Comparison of ENCODE assay signal across 16 cellular contexts in genomic region chr1:3548156-3548893, GRCh38.
DNase-seq lines count a peak whose midpoint lies in the region; ATAC-seq, FAIRE-seq and TF ChIP-seq lines count a peak whose summit lies in the region.
"Had no signal": no experiment of that assay in that cellular context is flagged by ENCODE, and none has a peak within 500 bp of the region (broad histone marks: within the 10 kb centered on the region; RNA-seq: fewer than 3 reads in every experiment).

No MANE protein-coding gene starts in this region.

- peak overlapping the region; percentile 25; the same call in 1 of the 2 replicates for H4K5ac ChIP-seq in IMR-90 (ENCODE audit: low read depth, low read length)

- peak overlapping the region; percentile 20; the same call in 1 of the 2 replicates for H3K18ac ChIP-seq in IMR-90 (ENCODE audit: low read depth, low read length)

- H3K56ac ChIP-seq in IMR-90 (ENCODE audit: extremely low read depth, insufficient read depth, low read length): peak overlapping the region; percentile 30; the same call in 1 of the 2 replicates

- CTCF ChIA-PET in IMR-90 (lab: Yijun Ruan, JAX): interaction anchor here (1.8 kb wide), 1 partner anchor 71 kb away, joined by 4 read pairs; no protein-coding TSS in a partner anchor
- CTCF ChIA-PET in HepG2 (lab: Yijun Ruan, JAX; ENCODE audit: low intra/inter-chr PET ratio, low total read pairs): no interaction called here
- CTCF ChIA-PET in CD4-positive, alpha-beta memory T cell (lab: Charles Lee; ENCODE audit: partially characterized antibody): no interaction called here

- H3K4me3 ChIP-seq in IMR-90 (ENCODE audit: insufficient read depth, low read depth, low read length): no peak overlapping the region
- no peak overlapping the region for H3K4me3 ChIP-seq in HepG2 (replicated peaks in 1 of 3; ENCODE audit: insufficient read depth in 1 of 3, low read depth in 2 of 3, low read length in 3 of 3)
- H3K4me3 ChIP-seq in CD4-positive, alpha-beta memory T cell (ENCODE audit: low read length in 2 of 2): no peak overlapping the region
- no peak overlapping the region for H3K4me3 ChIP-seq in stomach
- H3K4me3 ChIP-seq: adrenal gland had no signal

- TF ChIP-seq POLR2A in IMR-90 (IDR thresholded peaks at IDR 0.05; ENCODE audit: low read depth, low read length): no peak
- no peak for TF ChIP-seq POLR2A in HepG2 (IDR thresholded peaks at IDR 0.05; ENCODE audit: insufficient read depth in 1 of 2, low read depth in 2 of 2, low read length in 2 of 2)
- TF ChIP-seq POLR2A in stomach (IDR thresholded peaks at IDR 0.05): no peak

- H3K4me1 Mint-ChIP-seq in chondrocyte (ENCODE audit: low read depth): peaks cover 65% of the 10 kb centered on the region
- H3K4me1 Mint-ChIP-seq in CD4-positive, alpha-beta memory T cell: no peaks in the 10 kb centered on the region

- no peak overlapping the region for H3K14ac ChIP-seq in IMR-90 (replicated peaks; ENCODE audit: low read depth, low read length)

- H3K79me1 ChIP-seq in IMR-90 (ENCODE audit: low read depth in 1 of 2, low read length in 2 of 2): no peaks in the 10 kb centered on the region

- no peak for TF ChIP-seq RAD21 in IMR-90 (IDR thresholded peaks at IDR 0.05; ENCODE audit: low read length)
- no peak for TF ChIP-seq RAD21 in HepG2 (CRISPR knock-in tag; IDR thresholded peaks at IDR 0.05)

- peak overlapping the region; percentile 62; the same call in 1 of the 2 replicates for H2BK20ac ChIP-seq in IMR-90 (ENCODE audit: low read depth, low read length)

- H3K36me3 ChIP-seq in IMR-90 (ENCODE audit: control insufficient read depth, insufficient read depth, low read length): no peaks in the 10 kb centered on the region
- no peaks in the 10 kb centered on the region for H3K36me3 ChIP-seq in HepG2 (replicated peaks in 1 of 2; ENCODE audit: control insufficient read depth in 1 of 2, insufficient read depth in 2 of 2, low read length in 2 of 2)
- no peaks in the 10 kb centered on the region for H3K36me3 ChIP-seq in CD4-positive, alpha-beta memory T cell (ENCODE audit: insufficient read depth, low read length)
- no peaks in the 10 kb centered on the region for H3K36me3 ChIP-seq in stomach
- H3K36me3 ChIP-seq: adrenal gland had no signal

- H3K9me3 Mint-ChIP-seq in chondrocyte (ENCODE audit: low read depth): no peaks in the 10 kb centered on the region
- no peaks in the 10 kb centered on the region for H3K9me3 Mint-ChIP-seq in CD4-positive, alpha-beta memory T cell

- H4K20me1 ChIP-seq in IMR-90 (ENCODE audit: insufficient read depth, low read length): no peaks in the 10 kb centered on the region
- 0 out of 2 replicates have a peak, but pooled peaks cover 5% of the 10 kb centered on the region for H4K20me1 ChIP-seq in HepG2 (ENCODE audit: insufficient read depth, low read length)

- peak overlapping the region; percentile 94 for H3K27ac Mint-ChIP-seq in chondrocyte (ENCODE audit: unreplicated experiment)
- no peak overlapping the region for H3K27ac Mint-ChIP-seq in CD4-positive, alpha-beta memory T cell

- no peak for TF ChIP-seq EP300 in HepG2 (IDR thresholded peaks at IDR 0.05; ENCODE audit: low read depth in 2 of 2, low read length in 2 of 2)
- TF ChIP-seq EP300 in HepG2 (CRISPR knock-in tag; IDR thresholded peaks at IDR 0.05; ENCODE audit: borderline replicate concordance): no peak
- no peak for TF ChIP-seq EP300 in stomach (IDR thresholded peaks at IDR 0.05)

- peak overlapping the region; percentile 79 for H2AFZ ChIP-seq in IMR-90 (replicated peaks; ENCODE audit: low read length, poor library complexity)
- no peak overlapping the region for H2AFZ ChIP-seq in HepG2 (ENCODE audit: low read length)

- peak overlapping the region; percentile 86 for H3K4ac ChIP-seq in IMR-90 (ENCODE audit: low read depth, low read length)

- no peaks in the 10 kb centered on the region for H3K79me2 ChIP-seq in HepG2 (ENCODE audit: insufficient read depth, low read length)

- H2AK5ac ChIP-seq in IMR-90 (ENCODE audit: low read depth, low read length): peak overlapping the region; percentile 70

- peak overlapping the region; percentile 87 for H2AK9ac ChIP-seq in IMR-90 (replicated peaks; ENCODE audit: low read depth, low read length, poor library complexity)

- no peak overlapping the region for H3K27ac ChIP-seq in IMR-90 (ENCODE audit: insufficient read depth, low read length)
- H3K27ac ChIP-seq in HepG2 (ENCODE audit: extremely low read length, insufficient read depth, low read length): no peak overlapping the region
- no peak overlapping the region for H3K27ac ChIP-seq in CD4-positive, alpha-beta memory T cell (ENCODE audit: low read depth, low read length)
- no peak overlapping the region for H3K27ac ChIP-seq in stomach

- H3K4me3 Mint-ChIP-seq in chondrocyte (ENCODE audit: unreplicated experiment): peak overlapping the region; percentile 28
- H3K4me3 Mint-ChIP-seq in CD4-positive, alpha-beta memory T cell: no peak overlapping the region

- no peaks in the 10 kb centered on the region for H3K9me3 ChIP-seq in IMR-90 (ENCODE audit: control insufficient read depth, insufficient read depth, low read length)
- H3K9me3 ChIP-seq in HepG2 (ENCODE audit: low read length): no peaks in the 10 kb centered on the region
- H3K9me3 ChIP-seq in CD4-positive, alpha-beta memory T cell (ENCODE audit: control insufficient read depth in 1 of 2, low read length in 2 of 2): no peaks in the 10 kb centered on the region
- H3K9me3 ChIP-seq in stomach: no peaks in the 10 kb centered on the region
- H3K9me3 ChIP-seq: adrenal gland had no signal

- peak overlapping the region; percentile 72 to 94; a peak in 3 of 4 replicates for H4K8ac ChIP-seq in IMR-90 (ENCODE audit: low read depth in 2 of 2, low read length in 2 of 2)

- 17% methylated on average over 13 of the region's 24 CpGs; no CpG with 5 or more reads in 1 of the 2 experiments for WGBS in IMR-90 (ENCODE audit: extremely low coverage in 2 of 2, insufficient read length in 1 of 2), 2 experiments
- WGBS in HepG2 (ENCODE audit: low lambda C conversion rate): no CpG with 5 or more reads among the region's 24 CpGs
- WGBS in stomach, 5 donors: 67 to 82% (median 76%) methylated on average over 7 to 24 of the region's 24 CpGs

- in situ Hi-C loops in IMR-90 (cut with MboI; ENCODE audit: low sequenced_read_pairs) (no loop called here), HepG2 (cut with HindIII; ENCODE audit: extremely low pct_ligation_motif_present, low pct_unique_long_range_greater_than_20kb) (no loop called here)

- no TSS peak for BruUV-seq in IMR-90 (replicated peaks; lab: Mats Ljungman, UMichigan)
- no TSS peak for BruUV-seq in HepG2 (replicated peaks; lab: Mats Ljungman, UMichigan)

- H3K27me3 ChIP-seq in IMR-90 (ENCODE audit: control insufficient read depth, insufficient read depth, low read length) (no peaks in the 10 kb centered on the region), HepG2 (ENCODE audit: control insufficient read depth in 1 of 2, insufficient read depth in 2 of 2, low read length in 2 of 2) (peaks cover 9 to 52% of the 10 kb centered on the region in 2 experiments; a peak in 4 of 5 replicates), stomach (peaks cover 0 to 26% (median 0%) of the 10 kb centered on the region in 3 donors)
- H3K27me3 ChIP-seq in CD4-positive, alpha-beta memory T cell (ENCODE audit: insufficient read depth, low read length): no peaks in the 10 kb centered on the region
- H3K27me3 ChIP-seq: adrenal gland had no signal

- ATAC-seq in IMR-90 (ENCODE audit: low read depth) (peak; percentile 69), HepG2 (no peak)

- 0 out of 2 replicates have a peak overlapping the region, but pooled peaks have one; percentile 5 for H3K9ac ChIP-seq in IMR-90 (ENCODE audit: low read depth, low read length)
- H3K9ac ChIP-seq in HepG2 (ENCODE audit: insufficient read depth, low read depth, low read length): no peak overlapping the region

- intact Hi-C loops in IMR-90 (cut with micrococcal nuclease) (no loop called here), HepG2 (cut with micrococcal nuclease; ENCODE audit: unreplicated experiment) (no loop called here), stomach (cut with DNase I; ENCODE audit: low total_unique reads) (no loop called here)
- intact Hi-C loops in CD4-positive, alpha-beta memory T cell (cut with micrococcal nuclease): no loop called here

- POLR2A ChIA-PET in IMR-90 (lab: Charles Lee; ENCODE audit: unreplicated experiment) (no interaction called here), HepG2 (lab: Yijun Ruan, JAX) (no interaction called here)
- POLR2A ChIA-PET in CD4-positive, alpha-beta memory T cell (lab: Charles Lee; ENCODE audit: partially characterized antibody): no interaction called here

- H3K27me3 Mint-ChIP-seq in chondrocyte (ENCODE audit: low read depth): no peaks in the 10 kb centered on the region
- H3K27me3 Mint-ChIP-seq in CD4-positive, alpha-beta memory T cell: no peaks in the 10 kb centered on the region

- no peak overlapping the region for H2BK5ac ChIP-seq in IMR-90 (ENCODE audit: low read depth, low read length, poor library complexity, severe bottlenecking)

- H3K4me1 ChIP-seq in IMR-90 (ENCODE audit: control insufficient read depth, insufficient read depth, low read length) (peaks cover 32% of the 10 kb centered on the region), HepG2 (ENCODE audit: insufficient read depth, low read length) (no peaks in the 10 kb centered on the region), stomach (peaks cover 0 to 43% (median 21%) of the 10 kb centered on the region in 4 donors)
- no peaks in the 10 kb centered on the region for H3K4me1 ChIP-seq in CD4-positive, alpha-beta memory T cell (ENCODE audit: insufficient read depth, low read length)
- H3K4me1 ChIP-seq: adrenal gland had no signal

- H2BK120ac ChIP-seq in IMR-90 (ENCODE audit: low read depth, low read length): peak overlapping the region; percentile 90

- dilution Hi-C loops in IMR-90 (cut with HindIII; ENCODE audit: low sequenced_read_pairs, unreplicated experiment): no loop called here

- FAIRE-seq in HepG2 (lab: Jason Lieb, UNC): no peak

- TF ChIP-seq CTCF in IMR-90 (conservative IDR thresholded peaks at IDR 0.05; ENCODE audit: low read depth, low read length) (no peak), chondrocyte (IDR thresholded peaks at IDR 0.05) (no peak), HepG2 (CRISPR knock-in tag; IDR thresholded peaks at IDR 0.05) (no peak), stomach (IDR thresholded peaks at IDR 0.05) (no peak)

- DNase-seq in AG08396 (ENCODE audit: low spot score): peak; percentile 92
- DNase-seq in IMR-90: peak; percentile 69
- no peak for DNase-seq in chondrocyte (ENCODE audit: low spot score)
- DNase-seq in HepG2 (ENCODE audit: low spot score): no peak
- DNase-seq in KG1 (lab: John Stamatoyannopoulos, UW): no peak
- DNase-seq in CD4-positive, alpha-beta memory T cell: no peak
- DNase-seq in stomach: no peak
- DNase-seq in NK-92 treated with Interleukin-12 subunit alpha and Interleukin-12 subunit beta, amount 100 ng/mL, for 24 hours (lab: John Stamatoyannopoulos, UW): no peak
- DNase-seq: activated CD8-positive, alpha-beta memory T cell treated with anti-CD3 and anti-CD28 coated beads, Interleukin-2, amount 50 U/mL, for 48 hours; AML-193; midbrain; NCI-H1092 treated with DMSO at 0.1 percent for 48 hours; NCI-H510A; SHP77; stimulated activated CD4-positive, alpha-beta T cell treated with anti-CD3 and anti-CD28 coated beads, Interleukin-2, amount 100 ng/mL, for 24 hours had no signal

- no peaks in the 10 kb centered on the region for H3K9me1 ChIP-seq in IMR-90 (ENCODE audit: insufficient read depth, low read length)

- peak overlapping the region; percentile 71; the same call in 1 of the 3 replicates for H2BK15ac ChIP-seq in IMR-90 (ENCODE audit: low read depth, low read length)

- H3K4me2 ChIP-seq in IMR-90 (ENCODE audit: low read depth, low read length): no peak overlapping the region
- no peak overlapping the region for H3K4me2 ChIP-seq in HepG2 (ENCODE audit: low read depth, low read length)

- 0 out of 2 replicates have a peak overlapping the region, but pooled peaks have one; percentile 27 for H3K23ac ChIP-seq in IMR-90 (ENCODE audit: low read depth, low read length)

- peak overlapping the region; percentile 84 for H4K91ac ChIP-seq in IMR-90 (ENCODE audit: insufficient read depth, low read depth, low read length)

- H3K36me3 Mint-ChIP-seq in chondrocyte (ENCODE audit: low read depth): no peaks in the 10 kb centered on the region
- H3K36me3 Mint-ChIP-seq in CD4-positive, alpha-beta memory T cell: no peaks in the 10 kb centered on the region

Comparison
In these comparisons a context has a peak if more than half of its experiments do, and no peak if none do; other contexts are left out.
1. DNase-seq: peak in AG08396 (single experiment) and IMR-90 (single experiment); none in chondrocyte (single experiment), HepG2 (single experiment), KG1 (single experiment), CD4-positive, alpha-beta memory T cell (0 of 5), stomach (single experiment) and NK-92 treated with Interleukin-12 subunit alpha and Interleukin-12 subunit beta, amount 100 ng/mL, for 24 hours (single experiment).